In genomic region chr16:68361485-68361884, GRCh38 we compare ENCODE assay signal across 2 cellular contexts.
TF ChIP-seq lines count a peak whose summit lies in the region.

No MANE protein-coding gene starts in this region.

TF ChIP-seq in SK-N-SH, 30 proteins besides CTCF, POLR2A, EP300 and RAD21:
- TF ChIP-seq SIN3A (IDR thresholded peaks at IDR 0.05; ENCODE audit: borderline replicate concordance, low read depth, low read length) (no peak), JUND (IDR thresholded peaks at IDR 0.05) (no peak), NFIC (IDR thresholded peaks at IDR 0.05; ENCODE audit: borderline replicate concordance) (no peak), NRF1 (IDR thresholded peaks at IDR 0.05; ENCODE audit: low read depth, low read length) (no peak), MXI1 (IDR thresholded peaks at IDR 0.05; ENCODE audit: low read depth, low read length) (no peak), TEAD4 (IDR thresholded peaks at IDR 0.05; ENCODE audit: borderline replicate concordance, insufficient read depth) (no peak), POLR2AphosphoS5 (IDR thresholded peaks at IDR 0.05; ENCODE audit: low read depth, low read length) (no peak), FOSL2 (IDR thresholded peaks at IDR 0.05; ENCODE audit: borderline replicate concordance, low read depth) (no peak), REST (IDR thresholded peaks at IDR 0.05; ENCODE audit: low read depth, low read length) (no peak), USF1 (IDR thresholded peaks at IDR 0.05; ENCODE audit: borderline replicate concordance, low read depth) (no peak), ELF1 (IDR thresholded peaks at IDR 0.05) (no peak)

TF ChIP-seq in HepG2, 621 proteins besides CTCF, POLR2A, EP300 and RAD21:
- TF ChIP-seq ZNF12 (CRISPR knock-in tag; IDR thresholded peaks at IDR 0.05): no peak
- peak; percentile 47 for TF ChIP-seq AGO1 (IDR thresholded peaks at IDR 0.05; ENCODE audit: low read depth, low read length, poor library complexity, severe bottlenecking)
- TF ChIP-seq ZBTB2 (CRISPR knock-in tag; IDR thresholded peaks at IDR 0.05; ENCODE audit: low read depth): no peak
- TF ChIP-seq ZNF296 (CRISPR knock-in tag; conservative IDR thresholded peaks at IDR 0.05): no peak
- TF ChIP-seq AHR (CRISPR knock-in tag; IDR thresholded peaks at IDR 0.05): no peak
- peak; percentile 77 for TF ChIP-seq AGO2 (optimal IDR thresholded peaks at IDR 0.05; ENCODE audit: low read depth, low read length)
- no peak for TF ChIP-seq PHF8 (CRISPR knock-in tag; IDR thresholded peaks at IDR 0.05)
- 0 out of 2 replicates have a peak, but pooled peaks have one; percentile 16 for TF ChIP-seq AKAP8 (CRISPR knock-in tag; IDR thresholded peaks at IDR 0.05)
